1 cellular context compared by ENCODE assay signal in the genomic region with DNA sequence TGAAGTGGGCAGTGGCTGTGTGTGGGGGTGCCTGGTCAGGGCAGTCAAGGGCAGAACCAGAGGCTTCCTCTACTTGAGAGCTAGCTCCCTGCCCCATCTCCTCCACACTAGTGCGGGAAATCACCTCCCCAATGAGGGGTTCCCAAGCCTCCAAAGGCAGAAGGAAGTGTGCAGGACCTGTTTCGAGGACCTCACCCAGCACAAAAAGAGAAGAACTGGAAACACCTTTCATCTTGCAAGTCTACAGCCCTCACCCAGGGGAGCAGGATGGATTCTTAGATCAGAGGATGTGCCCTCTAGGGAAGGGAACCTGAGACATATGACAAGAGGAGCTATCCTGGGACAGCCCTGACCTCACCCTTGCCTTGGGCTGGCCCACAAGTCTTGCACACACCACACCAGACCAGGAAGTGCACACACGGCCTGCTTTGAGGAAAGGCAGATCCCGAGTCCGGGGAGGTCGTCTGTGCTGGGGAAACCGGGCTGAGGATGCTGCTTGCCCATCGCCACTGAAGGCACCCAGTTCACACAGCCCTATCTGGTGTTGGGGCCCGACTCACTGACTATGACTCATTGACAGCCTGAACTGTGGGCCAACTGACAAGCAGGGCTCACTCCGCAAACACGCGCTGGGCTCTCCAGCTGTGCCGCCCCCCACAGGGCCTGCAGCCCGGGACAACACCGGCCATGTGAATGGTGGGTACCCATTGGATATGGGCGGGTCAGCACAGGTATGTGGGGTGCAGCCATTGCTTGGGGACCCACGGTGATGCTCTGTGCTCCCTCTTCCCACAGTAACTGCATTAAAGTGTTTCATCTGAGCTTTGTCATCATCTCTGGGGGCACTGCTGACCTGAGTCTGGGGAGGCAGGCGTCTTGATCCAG.
TF ChIP-seq lines count a peak whose summit lies in the region.

No MANE protein-coding gene starts in this region.

TF ChIP-seq in HepG2, 621 proteins besides CTCF, POLR2A, EP300 and RAD21 (continued from another document and continues in another):
- no peak for TF ChIP-seq KIAA2018 (CRISPR knock-in tag; IDR thresholded peaks at IDR 0.05; ENCODE audit: borderline replicate concordance)
- TF ChIP-seq SNAPC2 (CRISPR knock-in tag; IDR thresholded peaks at IDR 0.05): no peak
- TF ChIP-seq ZFP36L2 (CRISPR knock-in tag; IDR thresholded peaks at IDR 0.05): no peak
- TF ChIP-seq AGO2 (optimal IDR thresholded peaks at IDR 0.05; ENCODE audit: low read depth, low read length): peak; percentile 76
- 0 out of 2 replicates have a peak, but pooled peaks have one; percentile 47 for TF ChIP-seq RBAK (CRISPR knock-in tag; IDR thresholded peaks at IDR 0.05)
- peak; percentile 45 to 90; a peak in 2 of 4 replicates for TF ChIP-seq KLF16 (CRISPR knock-in tag; IDR thresholded peaks at IDR 0.05)
- TF ChIP-seq, protein P1, sequence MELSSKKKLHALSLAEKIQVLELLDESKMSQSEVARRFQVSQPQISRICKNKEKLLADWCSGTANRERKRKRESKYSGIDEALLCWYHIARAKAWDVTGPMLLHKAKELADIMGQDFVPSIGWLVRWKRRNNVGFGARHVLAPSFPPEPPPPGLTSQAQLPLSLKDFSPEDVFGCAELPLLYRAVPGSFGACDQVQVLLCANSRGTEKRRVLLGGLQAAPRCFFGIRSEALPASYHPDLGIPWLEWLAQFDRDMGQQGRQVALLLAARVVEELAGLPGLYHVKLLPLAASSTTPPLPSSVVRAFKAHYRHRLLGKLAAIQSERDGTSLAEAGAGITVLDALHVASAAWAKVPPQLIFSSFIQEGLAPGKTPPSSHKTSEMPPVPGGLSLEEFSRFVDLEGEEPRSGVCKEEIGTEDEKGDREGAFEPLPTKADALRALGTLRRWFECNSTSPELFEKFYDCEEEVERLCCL (CRISPR knock-in tag; IDR thresholded peaks at IDR 0.05; ENCODE audit: borderline replicate concordance): no peak
- TF ChIP-seq ZNF446 (CRISPR knock-in tag; IDR thresholded peaks at IDR 0.05): no peak
- TF ChIP-seq ZNF792 (CRISPR knock-in tag; IDR thresholded peaks at IDR 0.05): peak; percentile 40; the same call in 1 of the 2 replicates
- no peak for TF ChIP-seq ZNF296 (CRISPR knock-in tag; conservative IDR thresholded peaks at IDR 0.05)
- peak; percentile 94 for TF ChIP-seq AGO1 (IDR thresholded peaks at IDR 0.05; ENCODE audit: low read depth, low read length, poor library complexity, severe bottlenecking)
- TF ChIP-seq ZNF343 (CRISPR knock-in tag; IDR thresholded peaks at IDR 0.05): 0 out of 2 replicates have a peak, but pooled peaks have one; percentile 58
- peak; percentile 47; the same call in 1 of the 2 replicates for TF ChIP-seq ZNF766 (CRISPR knock-in tag; IDR thresholded peaks at IDR 0.05; ENCODE audit: borderline replicate concordance)
- no peak for TF ChIP-seq CC2D1A (CRISPR knock-in tag; IDR thresholded peaks at IDR 0.05)
- no peak for TF ChIP-seq ZNF33B (CRISPR knock-in tag; IDR thresholded peaks at IDR 0.05)
- no peak for TF ChIP-seq CSRNP1 (CRISPR knock-in tag; IDR thresholded peaks at IDR 0.05)
- TF ChIP-seq ZNF747 (CRISPR knock-in tag; IDR thresholded peaks at IDR 0.05; ENCODE audit: borderline replicate concordance): no peak
- TF ChIP-seq MAZ (IDR thresholded peaks at IDR 0.05; ENCODE audit: borderline replicate concordance, low read depth, low read length): no peak; the same call in 1 of the 2 replicates
- TF ChIP-seq MAZ (CRISPR knock-in tag; IDR thresholded peaks at IDR 0.05; ENCODE audit: low read depth): no peak; the same call in 1 of the 2 replicates
- TF ChIP-seq THAP11 (CRISPR knock-in tag; IDR thresholded peaks at IDR 0.05): peak; percentile 82
- no peak for TF ChIP-seq CREB3 (CRISPR knock-in tag; IDR thresholded peaks at IDR 0.05)
- no peak for TF ChIP-seq ZNF496 (CRISPR knock-in tag; IDR thresholded peaks at IDR 0.05; ENCODE audit: insufficient replicate concordance)
- no peak; the same call in 1 of the 2 replicates for TF ChIP-seq HOXA9 (CRISPR knock-in tag; IDR thresholded peaks at IDR 0.05; ENCODE audit: borderline replicate concordance)
- TF ChIP-seq, protein P2, sequence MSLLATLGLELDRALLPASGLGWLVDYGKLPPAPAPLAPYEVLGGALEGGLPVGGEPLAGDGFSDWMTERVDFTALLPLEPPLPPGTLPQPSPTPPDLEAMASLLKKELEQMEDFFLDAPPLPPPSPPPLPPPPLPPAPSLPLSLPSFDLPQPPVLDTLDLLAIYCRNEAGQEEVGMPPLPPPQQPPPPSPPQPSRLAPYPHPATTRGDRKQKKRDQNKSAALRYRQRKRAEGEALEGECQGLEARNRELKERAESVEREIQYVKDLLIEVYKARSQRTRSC (CRISPR knock-in tag; IDR thresholded peaks at IDR 0.05; ENCODE audit: low read depth): no peak; the same call in 1 of the 2 replicates
- no peak for TF ChIP-seq AHDC1 (CRISPR knock-in tag; IDR thresholded peaks at IDR 0.05; ENCODE audit: borderline replicate concordance)
- no peak for TF ChIP-seq MAFK (conservative IDR thresholded peaks at IDR 0.05 in 1 of 2, IDR thresholded peaks at IDR 0.05 in 1 of 2; ENCODE audit: low read length in 2 of 2)
- TF ChIP-seq NR1H2 (CRISPR knock-in tag; IDR thresholded peaks at IDR 0.05; ENCODE audit: borderline replicate concordance, low read depth): no peak
- no peak for TF ChIP-seq XBP1 (CRISPR knock-in tag; IDR thresholded peaks at IDR 0.05)
- TF ChIP-seq ZNF589 (CRISPR knock-in tag; conservative IDR thresholded peaks at IDR 0.05): peak; percentile 91
- TF ChIP-seq, protein P3, sequence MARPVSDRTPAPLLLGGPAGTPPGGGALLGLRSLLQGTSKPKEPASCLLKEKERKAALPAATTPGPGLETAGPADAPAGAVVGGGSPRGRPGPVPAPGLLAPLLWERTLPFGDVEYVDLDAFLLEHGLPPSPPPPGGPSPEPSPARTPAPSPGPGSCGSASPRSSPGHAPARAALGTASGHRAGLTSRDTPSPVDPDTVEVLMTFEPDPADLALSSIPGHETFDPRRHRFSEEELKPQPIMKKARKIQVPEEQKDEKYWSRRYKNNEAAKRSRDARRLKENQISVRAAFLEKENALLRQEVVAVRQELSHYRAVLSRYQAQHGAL (CRISPR knock-in tag; IDR thresholded peaks at IDR 0.05; ENCODE audit: not compliant biosample characterization): no peak
- TF ChIP-seq ZNF567 (CRISPR knock-in tag; IDR thresholded peaks at IDR 0.05; ENCODE audit: borderline replicate concordance): 0 out of 2 replicates have a peak, but pooled peaks have one; percentile 30
- TF ChIP-seq MATR3 (CRISPR knock-in tag; IDR thresholded peaks at IDR 0.05): no peak
- TF ChIP-seq SOX6 (IDR thresholded peaks at IDR 0.05): no peak
- no peak for TF ChIP-seq SOX6 (CRISPR knock-in tag; IDR thresholded peaks at IDR 0.05)
- no peak for TF ChIP-seq ZNF20 (CRISPR knock-in tag; IDR thresholded peaks at IDR 0.05)
- TF ChIP-seq MTA1 (CRISPR knock-in tag; IDR thresholded peaks at IDR 0.05; ENCODE audit: borderline replicate concordance): peak; percentile 94
- TF ChIP-seq HIVEP1 (CRISPR knock-in tag; IDR thresholded peaks at IDR 0.05): peak; percentile 71
- TF ChIP-seq ELF3 (CRISPR knock-in tag; IDR thresholded peaks at IDR 0.05): peak; percentile 64
- TF ChIP-seq FOSL1 (CRISPR knock-in tag; IDR thresholded peaks at IDR 0.05; ENCODE audit: borderline replicate concordance): peak; percentile 89
